Comparison of ENCODE assay signal across 28 cellular contexts in genomic region chr2:19784456-19784855, GRCh38.
"Had no signal": no experiment of that assay in that cellular context is flagged by ENCODE, and none has a peak within 500 bp of the region (broad histone marks: within the 10 kb centered on the region; RNA-seq: fewer than 3 reads in every experiment).

No MANE protein-coding gene starts in this region.

- H3K4me3 ChIP-seq: adrenal gland, cardiac muscle cell had no signal

- DNase-seq: activated B cell treated with CpG ODN at 0.5 μM for 24 hours; activated CD4-positive, alpha-beta T cell treated with anti-CD3 and anti-CD28 coated beads for 1 hour; activated CD4-positive, alpha-beta T cell treated with anti-CD3 and anti-CD28 coated beads, Interleukin-2, amount 10 ng/mL, durations not matched to agents 24 days and 14 days; activated CD4-positive, alpha-beta T cell treated with anti-CD3 and anti-CD28 coated beads, Interleukin-2, amount 50 U/mL, for 4 hours; activated CD8-positive, alpha-beta T cell treated with anti-CD3 and anti-CD28 coated beads for 36 hours; activated gamma-delta T cell; activated naive CD4-positive, alpha-beta T cell treated with anti-CD3 and anti-CD28 coated beads for 36 hours; activated T-cell treated with anti-CD3 and anti-CD28 coated beads, Interleukin-2, amount 50 U/mL, for 24 hours; brain microvascular endothelial cell; NCI-H1092 treated with DMSO at 0.1 percent for 48 hours; NCI-H1417; NCI-H146; NCI-H187 treated with DMSO at 0.1 percent for 48 hours; NCI-H2081 treated with DMSO at 0.1 percent for 48 hours; NCI-H226; NCI-H524 treated with DMSO at 0.1 percent for 48 hours; PC-3; Right ventricle myocardium superior; SW 1271; T-helper 1 cell; T-helper 2 cell; T-helper 9 cell had no signal

- H3K9me3 ChIP-seq: adrenal gland had no signal

- H3K27me3 ChIP-seq: adrenal gland, brain microvascular endothelial cell had no signal

- FAIRE-seq: RCC 7860 had no signal

- H3K4me2 ChIP-seq: KMS-11 had no signal

- H3K27ac ChIP-seq: adrenal gland, brain microvascular endothelial cell, cardiac muscle cell, KMS-11, VCaP had no signal

- ATAC-seq: activated CD8-positive, alpha-beta T cell treated with anti-CD3 and anti-CD28 coated beads for 36 hours; activated naive CD4-positive, alpha-beta T cell treated with anti-CD3 and anti-CD28 coated beads, Interleukin-2, amount 50 U/mL, for 72 hours; PC-3 had no signal

- H3K9ac ChIP-seq: KMS-11 had no signal

- H3K4me1 ChIP-seq: adrenal gland had no signal

- H3K36me3 ChIP-seq: adrenal gland, brain microvascular endothelial cell, cardiac muscle cell had no signal
